ENCODE assay signal across 20 cellular contexts in genomic region chr7:40890088-40890692, GRCh38.
DNase-seq lines count a peak whose midpoint lies in the region; ATAC-seq, FAIRE-seq and TF ChIP-seq lines count a peak whose summit lies in the region.
"Had no signal": no experiment of that assay in that cellular context is flagged by ENCODE, and none has a peak within 500 bp of the region (broad histone marks: within the 10 kb centered on the region; RNA-seq: fewer than 3 reads in every experiment).

No MANE protein-coding gene starts in this region.

- TF ChIP-seq POLR2A in IMR-90 (IDR thresholded peaks at IDR 0.05; ENCODE audit: low read depth, low read length) (no peak), spleen (IDR thresholded peaks at IDR 0.05) (no peak)

- no peak overlapping the region for H4K5ac ChIP-seq in IMR-90 (ENCODE audit: low read depth, low read length)

- no peak overlapping the region for H2BK12ac ChIP-seq in neuronal stem cell (ENCODE audit: low read length)

- H3K14ac ChIP-seq in IMR-90 (replicated peaks; ENCODE audit: low read depth, low read length) (no peak overlapping the region), neuronal stem cell (ENCODE audit: low read length) (no peak overlapping the region)

- in situ Hi-C loops in IMR-90 (cut with MboI; ENCODE audit: low sequenced_read_pairs): no loop called here

- BruUV-seq in IMR-90 (replicated peaks; lab: Mats Ljungman, UMichigan): no TSS peak

- WGBS in IMR-90 (ENCODE audit: extremely low coverage in 2 of 2, insufficient read length in 1 of 2), 2 experiments: no CpG with 5 or more reads among the region's 1 CpG
- WGBS in neuronal stem cell (ENCODE audit: extremely low coverage in 2 of 2, insufficient read length in 2 of 2, insufficient replicate concordance in 1 of 2), 2 donors: no CpG with 5 or more reads among the region's 1 CpG
- WGBS in spleen, 5 donors: 83 to 100% (median 95%) methylated on average over 1 of the region's 1 CpG

- H3K18ac ChIP-seq in IMR-90 (ENCODE audit: low read depth, low read length): no peak overlapping the region
- no peak overlapping the region for H3K18ac ChIP-seq in neuronal stem cell (ENCODE audit: low read length)

- dilution Hi-C loops in IMR-90 (cut with HindIII; ENCODE audit: low sequenced_read_pairs, unreplicated experiment): no loop called here

- TF ChIP-seq CTCF in IMR-90 (conservative IDR thresholded peaks at IDR 0.05; ENCODE audit: low read depth, low read length) (no peak), spleen (IDR thresholded peaks at IDR 0.05 in 8 of 11, conservative IDR thresholded peaks at IDR 0.05 in 3 of 11) (no peak)

- H3K9me3 ChIP-seq in IMR-90 (ENCODE audit: control insufficient read depth, insufficient read depth, low read length) (peaks cover 3% of the 10 kb centered on the region; the same call in 1 of the 2 replicates), neuronal stem cell (replicated peaks in 1 of 2; ENCODE audit: control insufficient read depth in 2 of 2, insufficient read depth in 1 of 2, low read depth in 1 of 2, low read length in 2 of 2) (peaks cover 2 to 8% of the 10 kb centered on the region in 2 donors), spleen (peaks cover 2 to 42% (median 30%) of the 10 kb centered on the region in 8 donors)
- H3K9me3 ChIP-seq: BE2C had no signal

- H3K4me3 ChIP-seq in IMR-90 (ENCODE audit: insufficient read depth, low read depth, low read length): no peak overlapping the region
- H3K4me3 ChIP-seq in neuronal stem cell (ENCODE audit: low read length in 2 of 2): peak overlapping the region in 1 of 2 donors; percentile 19
- no peak overlapping the region for H3K4me3 ChIP-seq in spleen
- H3K4me3 ChIP-seq: GM23338 had no signal

- H4K20me1 ChIP-seq in IMR-90 (ENCODE audit: insufficient read depth, low read length): no peaks in the 10 kb centered on the region

- H2BK120ac ChIP-seq in IMR-90 (ENCODE audit: low read depth, low read length) (no peak overlapping the region), neuronal stem cell (ENCODE audit: low read depth, low read length) (no peak overlapping the region)

- H2BK15ac ChIP-seq in IMR-90 (ENCODE audit: low read depth, low read length) (no peak overlapping the region), neuronal stem cell (ENCODE audit: low read length) (no peak overlapping the region)

- ATAC-seq in IMR-90 (ENCODE audit: low read depth): no peak
- ATAC-seq in HG03442 (IDR thresholded peaks at IDR 0.05; ENCODE audit: unreplicated experiment): no peak
- ATAC-seq: GM23338 had no signal

- no peak overlapping the region for H3K4me2 ChIP-seq in IMR-90 (ENCODE audit: low read depth, low read length)
- H3K4me2 ChIP-seq in neuronal stem cell (ENCODE audit: insufficient read depth, low read length, poor library complexity, severe bottlenecking): no peak overlapping the region
- H3K4me2 ChIP-seq: GM23338 had no signal

- H3K79me1 ChIP-seq in IMR-90 (ENCODE audit: low read depth in 1 of 2, low read length in 2 of 2): no peaks in the 10 kb centered on the region
- no peaks in the 10 kb centered on the region for H3K79me1 ChIP-seq in neuronal stem cell (ENCODE audit: low read depth, low read length)

- CTCF ChIA-PET in IMR-90 (lab: Yijun Ruan, JAX): interaction anchor here (0.6 kb wide), 1 partner anchor 18 kb away, joined by 3 read pairs; no protein-coding TSS in a partner anchor

- H2AFZ ChIP-seq in IMR-90 (replicated peaks; ENCODE audit: low read length, poor library complexity) (no peak overlapping the region), neuronal stem cell (ENCODE audit: low read length) (no peak overlapping the region)
- H2AFZ ChIP-seq: GM23338 had no signal

- no peak overlapping the region for H3K27ac ChIP-seq in IMR-90 (ENCODE audit: insufficient read depth, low read length)
- no peak overlapping the region for H3K27ac ChIP-seq in neuronal stem cell (replicated peaks; ENCODE audit: low read length)
- H3K27ac ChIP-seq in spleen: no peak overlapping the region

- peaks cover 2% of the 10 kb centered on the region; the same call in 1 of the 2 replicates for H3K9me1 ChIP-seq in IMR-90 (ENCODE audit: insufficient read depth, low read length)

- H3K9ac ChIP-seq in IMR-90 (ENCODE audit: low read depth, low read length): no peak overlapping the region
- H3K9ac ChIP-seq in neuronal stem cell (ENCODE audit: low read depth, low read length, poor library complexity): no peak overlapping the region

- POLR2A ChIA-PET in IMR-90 (lab: Charles Lee; ENCODE audit: unreplicated experiment): no interaction called here

- DNase-seq in IMR-90 (no peak), neuronal stem cell (ENCODE audit: low spot score) (no peak), HK-2 (ENCODE audit: unreplicated experiment) (no peak), DMS53 (lab: John Stamatoyannopoulos, UW) (no peak), spleen (no peak)
- DNase-seq: ACHN; BE2C; C1 segment of cervical spinal cord; CD4-positive, CD25-positive, alpha-beta regulatory T cell; CD8-positive, alpha-beta memory T cell; COR-L47; DMS 273 treated with DMSO at 0.1 percent for 48 hours; GDM1; HCEC 1CT had no signal

- H3K56ac ChIP-seq in IMR-90 (ENCODE audit: extremely low read depth, insufficient read depth, low read length): no peak overlapping the region

- H2BK20ac ChIP-seq in IMR-90 (ENCODE audit: low read depth, low read length): no peak overlapping the region

- TF ChIP-seq RAD21 in IMR-90 (IDR thresholded peaks at IDR 0.05; ENCODE audit: low read length): no peak

- peak overlapping the region; percentile 9 for H2AK9ac ChIP-seq in IMR-90 (replicated peaks; ENCODE audit: low read depth, low read length, poor library complexity)

- H3K4ac ChIP-seq in IMR-90 (ENCODE audit: low read depth, low read length): no peak overlapping the region
- no peak overlapping the region for H3K4ac ChIP-seq in neuronal stem cell (ENCODE audit: low read length)

- intact Hi-C loops in IMR-90 (cut with micrococcal nuclease) (no loop called here), spleen (cut with DNase I; ENCODE audit: low total_unique reads) (no loop called here)

- H3K36me3 ChIP-seq in IMR-90 (ENCODE audit: control insufficient read depth, insufficient read depth, low read length) (no peaks in the 10 kb centered on the region), neuronal stem cell (replicated peaks in 1 of 2; ENCODE audit: control insufficient read depth in 2 of 2, insufficient read depth in 2 of 2, low read length in 2 of 2) (no peaks in the 10 kb centered on the region), spleen (no peaks in the 10 kb centered on the region)
- H3K36me3 ChIP-seq: BE2C had no signal

- H4K8ac ChIP-seq in IMR-90 (ENCODE audit: low read depth in 2 of 2, low read length in 2 of 2) (no peak overlapping the region), neuronal stem cell (ENCODE audit: low read depth, low read length) (no peak overlapping the region)

- no peak overlapping the region for H4K91ac ChIP-seq in IMR-90 (ENCODE audit: insufficient read depth, low read depth, low read length)
- H4K91ac ChIP-seq in neuronal stem cell (ENCODE audit: low read depth, low read length, poor library complexity): no peak overlapping the region

- H3K27me3 ChIP-seq in IMR-90 (ENCODE audit: control insufficient read depth, insufficient read depth, low read length): no peaks in the 10 kb centered on the region
- no peaks in the 10 kb centered on the region for H3K27me3 ChIP-seq in neuronal stem cell (ENCODE audit: control insufficient read depth in 3 of 3, insufficient read depth in 3 of 3, low read depth in 1 of 3, low read length in 3 of 3)
- no peaks in the 10 kb centered on the region for H3K27me3 ChIP-seq in spleen (replicated peaks in 1 of 7)
- H3K27me3 ChIP-seq: BE2C had no signal

- no peak overlapping the region for H3K23ac ChIP-seq in IMR-90 (ENCODE audit: low read depth, low read length)
- H3K23ac ChIP-seq in neuronal stem cell (ENCODE audit: low read depth, low read length, poor library complexity): peak overlapping the region; percentile 9

- FAIRE-seq in colon (lab: Jason Lieb, UNC): peak; percentile 51
- FAIRE-seq: GM12892, GM18507, H54 had no signal

- no peak overlapping the region for H2BK5ac ChIP-seq in IMR-90 (ENCODE audit: low read depth, low read length, poor library complexity, severe bottlenecking)
- no peak overlapping the region for H2BK5ac ChIP-seq in neuronal stem cell (ENCODE audit: low read length)

- H2AK5ac ChIP-seq in IMR-90 (ENCODE audit: low read depth, low read length) (no peak overlapping the region), neuronal stem cell (ENCODE audit: low read depth, low read length) (no peak overlapping the region)

- H3K4me1 ChIP-seq in IMR-90 (ENCODE audit: control insufficient read depth, insufficient read depth, low read length) (peaks cover 4% of the 10 kb centered on the region; the same call in 1 of the 2 replicates), neuronal stem cell (ENCODE audit: control insufficient read depth in 2 of 2, insufficient read depth in 1 of 2, low read depth in 1 of 2, low read length in 2 of 2) (no peaks in the 10 kb centered on the region), spleen (no peaks in the 10 kb centered on the region)
- H3K4me1 ChIP-seq: BE2C had no signal

TF ChIP-seq in IMR-90, 13 proteins besides CTCF, POLR2A, EP300 and RAD21 (continues in another document):
- TF ChIP-seq FOS (IDR thresholded peaks at IDR 0.05; ENCODE audit: low read depth, low read length) (no peak), NFE2L2 (IDR thresholded peaks at IDR 0.05; ENCODE audit: low read depth, low read length) (no peak), CHD1 (IDR thresholded peaks at IDR 0.05; ENCODE audit: low read depth, low read length) (no peak), USF2 (IDR thresholded peaks at IDR 0.05; ENCODE audit: low read depth, low read length) (no peak), BHLHE40 (IDR thresholded peaks at IDR 0.05; ENCODE audit: low read depth, low read length) (no peak), MAFK (IDR thresholded peaks at IDR 0.05; ENCODE audit: low read depth, low read length) (no peak), SMC3 (IDR thresholded peaks at IDR 0.05; ENCODE audit: low read depth, low read length) (no peak), MXI1 (IDR thresholded peaks at IDR 0.05; ENCODE audit: borderline replicate concordance, low read depth, low read length) (no peak), CEBPB (IDR thresholded peaks at IDR 0.05; ENCODE audit: low read depth, low read length) (no peak), RFX5 (IDR thresholded peaks at IDR 0.05; ENCODE audit: low read depth, low read length) (no peak)
